Comparison of ENCODE assay signal across 8 cellular contexts in genomic region chr4:84582988-84583870, GRCh38. TPM values are rescaled to one million over a fixed set of nuclear protein-coding genes. Genes with fewer than 3 reads are reported as not detected.
DNase-seq lines count a peak whose midpoint lies in the region; ATAC-seq and TF ChIP-seq lines count a peak whose summit lies in the region.

Gene CDS1 (plus strand): TSS chr4:84583127. CDS start chr4:84583402, 275 bp downstream.

- peaks cover 0 to 4% of the 10 kb centered on the region in 2 donors for H3K36me3 Mint-ChIP-seq in activated T-cell treated with anti-CD3 and anti-CD28 coated beads, Interleukin-2, amount 50 U/mL, for 72 hours (ENCODE audit: insufficient read depth in 2 of 2)
- peaks cover 2% of the 10 kb centered on the region for H3K36me3 Mint-ChIP-seq in activated naive CD4-positive, alpha-beta T cell treated with anti-CD3 and anti-CD28 coated beads, Interleukin-2, amount 10 ng/mL, durations not matched to agents 7 days and 5 days

- peak; percentile 18 for DNase-seq in activated T-cell treated with anti-CD3 and anti-CD28 coated beads, Interleukin-2, amount 50 U/mL, for 72 hours
- DNase-seq in activated T-cell treated with anti-CD3 and anti-CD28 coated beads, Interleukin-2, amount 50 U/mL, for 1 hour, result no peak
- DNase-seq in NCI-H2107 (lab: John Stamatoyannopoulos, UW) (peak; percentile 38), left ventricle myocardium inferior (peak; percentile 14), posterior vena cava (ENCODE audit: low spot score) (peak; percentile 81)
- DNase-seq in activated naive CD4-positive, alpha-beta T cell treated with anti-CD3 and anti-CD28 coated beads, Interleukin-2, amount 10 ng/mL, durations not matched to agents 7 days and 5 days, result peak; percentile 41

- H3K4me1 ChIP-seq in left ventricle myocardium inferior, result peaks cover 23% of the 10 kb centered on the region

- peaks cover 26% of the 10 kb centered on the region for H3K4me1 Mint-ChIP-seq in activated T-cell treated with anti-CD3 and anti-CD28 coated beads, Interleukin-2, amount 50 U/mL, for 72 hours (ENCODE audit: low read depth)
- H3K4me1 Mint-ChIP-seq in activated naive CD4-positive, alpha-beta T cell treated with anti-CD3 and anti-CD28 coated beads, Interleukin-2, amount 10 ng/mL, durations not matched to agents 7 days and 5 days, result peaks cover 16% of the 10 kb centered on the region

- peaks cover 6% of the 10 kb centered on the region for H3K9me3 ChIP-seq in left ventricle myocardium inferior (replicated peaks)

- H3K27ac ChIP-seq in left ventricle myocardium inferior (replicated peaks), result peak within 1 kb of the TSS; percentile 73

- H3K4me3 Mint-ChIP-seq in activated T-cell treated with anti-CD3 and anti-CD28 coated beads, Interleukin-2, amount 50 U/mL, for 72 hours, result peak within 1 kb of the TSS; percentile 79 to 84
- peak within 1 kb of the TSS; percentile 75 for H3K4me3 Mint-ChIP-seq in activated naive CD4-positive, alpha-beta T cell treated with anti-CD3 and anti-CD28 coated beads, Interleukin-2, amount 10 ng/mL, durations not matched to agents 7 days and 5 days

- no peak within 1 kb of the TSS for H3K27ac Mint-ChIP-seq in activated T-cell treated with anti-CD3 and anti-CD28 coated beads, Interleukin-2, amount 50 U/mL, for 72 hours
- peak within 1 kb of the TSS; percentile 40 for H3K27ac Mint-ChIP-seq in activated naive CD4-positive, alpha-beta T cell treated with anti-CD3 and anti-CD28 coated beads, Interleukin-2, amount 10 ng/mL, durations not matched to agents 7 days and 5 days

- peaks cover 33% of the 10 kb centered on the region for H3K27me3 Mint-ChIP-seq in activated T-cell treated with anti-CD3 and anti-CD28 coated beads, Interleukin-2, amount 50 U/mL, for 72 hours (ENCODE audit: low read depth)
- H3K27me3 Mint-ChIP-seq in activated naive CD4-positive, alpha-beta T cell treated with anti-CD3 and anti-CD28 coated beads, Interleukin-2, amount 10 ng/mL, durations not matched to agents 7 days and 5 days, result peaks cover 48% of the 10 kb centered on the region

- ATAC-seq in activated T-cell treated with anti-CD3 and anti-CD28 coated beads, Interleukin-2, amount 50 U/mL, for 72 hours (replicated peaks in 1 of 2), result peak; percentile 62 to 66
- peak; percentile 58 for ATAC-seq in HG02642 (IDR thresholded peaks at IDR 0.05; ENCODE audit: poor library complexity, unreplicated experiment)
- ATAC-seq in GM18873 (IDR thresholded peaks at IDR 0.05; ENCODE audit: low FRiP score, unreplicated experiment), result no peak

- TF ChIP-seq CTCF in left ventricle myocardium inferior (IDR thresholded peaks at IDR 0.05; ENCODE audit: borderline replicate concordance), result no peak

- no peaks in the 10 kb centered on the region for H3K36me3 ChIP-seq in left ventricle myocardium inferior

- H3K9me3 Mint-ChIP-seq in activated T-cell treated with anti-CD3 and anti-CD28 coated beads, Interleukin-2, amount 50 U/mL, for 72 hours, result no peaks in the 10 kb centered on the region
- peaks cover 5% of the 10 kb centered on the region for H3K9me3 Mint-ChIP-seq in activated naive CD4-positive, alpha-beta T cell treated with anti-CD3 and anti-CD28 coated beads, Interleukin-2, amount 10 ng/mL, durations not matched to agents 7 days and 5 days

- CTCF ChIA-PET in activated naive CD4-positive, alpha-beta T cell treated with anti-CD3 and anti-CD28 coated beads, Interleukin-2, amount 10 ng/mL, durations not matched to agents 7 days and 5 days (lab: Charles Lee), result no interaction called here

- intact Hi-C loops in left ventricle myocardium inferior (cut with micrococcal nuclease), result no loop called here
- intact Hi-C loops in posterior vena cava (cut with DNase I), result no loop called here

- H3K27me3 ChIP-seq in left ventricle myocardium inferior (ENCODE audit: low read depth), result peaks cover 62% of the 10 kb centered on the region

- H3K4me3 ChIP-seq in left ventricle myocardium inferior, result peak within 1 kb of the TSS; percentile 89

RNA-seq across cellular contexts. Expression of gene CDS1, which starts in this region (rescaled TPM):
- total RNA-seq in activated T-cell treated with anti-CD3 and anti-CD28 coated beads, Interleukin-2, amount 50 U/mL, for 72 hours, result under 1 TPM; 0.22 to 0.28 TPM
- total RNA-seq in left ventricle myocardium inferior (1.3 TPM), posterior vena cava (under 1 TPM; 0.65 to 0.90 TPM)

Comparison
In these comparisons a context has a peak if more than half of its experiments do, and no peak if none do; other contexts are left out.
1. Peak in DNase-seq and ATAC-seq in activated T-cell treated with anti-CD3 and anti-CD28 coated beads, Interleukin-2, amount 50 U/mL, for 72 hours; RNA of the gene not detected or under 1 TPM.
2. Peak in DNase-seq in posterior vena cava; RNA of the gene not detected or under 1 TPM.